In genomic region chr15:100780208-100780800, GRCh38 we compare ENCODE assay signal across 13 cellular contexts.
"Had no signal": no experiment of that assay in that cellular context is flagged by ENCODE, and none has a peak within 500 bp of the region (broad histone marks: within the 10 kb centered on the region; RNA-seq: fewer than 3 reads in every experiment).

No MANE protein-coding gene starts in this region.

- H3K4me1 ChIP-seq: esophagus squamous epithelium had no signal

- H3K4me3 ChIP-seq: esophagus squamous epithelium had no signal

- H3K27ac Mint-ChIP-seq: activated naive CD8-positive, alpha-beta T cell treated with anti-CD3 and anti-CD28 coated beads, Interleukin-2, amount 10 ng/mL, durations not matched to agents 7 days and 5 days; immature natural killer cell; nephron had no signal

- H3K4me3 Mint-ChIP-seq: activated naive CD8-positive, alpha-beta T cell treated with anti-CD3 and anti-CD28 coated beads, Interleukin-2, amount 10 ng/mL, durations not matched to agents 7 days and 5 days; immature natural killer cell; nephron had no signal

- H3K9me3 ChIP-seq: esophagus squamous epithelium had no signal

- ATAC-seq: left cardiac atrium had no signal

- H3K27ac ChIP-seq: esophagus squamous epithelium had no signal

- H3K9me3 Mint-ChIP-seq: activated naive CD8-positive, alpha-beta T cell treated with anti-CD3 and anti-CD28 coated beads, Interleukin-2, amount 10 ng/mL, durations not matched to agents 7 days and 5 days; immature natural killer cell had no signal

- H3K4me1 Mint-ChIP-seq: activated naive CD8-positive, alpha-beta T cell treated with anti-CD3 and anti-CD28 coated beads, Interleukin-2, amount 10 ng/mL, durations not matched to agents 7 days and 5 days; immature natural killer cell had no signal

- H3K36me3 Mint-ChIP-seq: activated naive CD8-positive, alpha-beta T cell treated with anti-CD3 and anti-CD28 coated beads, Interleukin-2, amount 10 ng/mL, durations not matched to agents 7 days and 5 days; immature natural killer cell had no signal

- DNase-seq: activated CD4-positive, CD25-positive, alpha-beta regulatory T cell treated with anti-CD3 and anti-CD28 coated beads, Interleukin-2, amount 50 U/mL, for 72 hours; activated naive CD8-positive, alpha-beta T cell treated with anti-CD3 and anti-CD28 coated beads, Interleukin-2, amount 10 ng/mL, durations not matched to agents 7 days and 5 days; activated T-cell treated with anti-CD3 and anti-CD28 coated beads, Interleukin-2, amount 50 U/mL, for 1 hour; anterior cingulate cortex; esophagus squamous epithelium; foreskin fibroblast; glutamatergic neuron; immature natural killer cell; left cardiac atrium; mammary epithelial cell; occipital lobe; stimulated activated CD4-positive, alpha-beta T cell treated with anti-CD3 and anti-CD28 coated beads, Interleukin-4, amount 100 ng/mL, for 24 hours had no signal

- H3K36me3 ChIP-seq: esophagus squamous epithelium had no signal
